Comparison of ENCODE assay signal across 1 cellular context in the genomic region with DNA sequence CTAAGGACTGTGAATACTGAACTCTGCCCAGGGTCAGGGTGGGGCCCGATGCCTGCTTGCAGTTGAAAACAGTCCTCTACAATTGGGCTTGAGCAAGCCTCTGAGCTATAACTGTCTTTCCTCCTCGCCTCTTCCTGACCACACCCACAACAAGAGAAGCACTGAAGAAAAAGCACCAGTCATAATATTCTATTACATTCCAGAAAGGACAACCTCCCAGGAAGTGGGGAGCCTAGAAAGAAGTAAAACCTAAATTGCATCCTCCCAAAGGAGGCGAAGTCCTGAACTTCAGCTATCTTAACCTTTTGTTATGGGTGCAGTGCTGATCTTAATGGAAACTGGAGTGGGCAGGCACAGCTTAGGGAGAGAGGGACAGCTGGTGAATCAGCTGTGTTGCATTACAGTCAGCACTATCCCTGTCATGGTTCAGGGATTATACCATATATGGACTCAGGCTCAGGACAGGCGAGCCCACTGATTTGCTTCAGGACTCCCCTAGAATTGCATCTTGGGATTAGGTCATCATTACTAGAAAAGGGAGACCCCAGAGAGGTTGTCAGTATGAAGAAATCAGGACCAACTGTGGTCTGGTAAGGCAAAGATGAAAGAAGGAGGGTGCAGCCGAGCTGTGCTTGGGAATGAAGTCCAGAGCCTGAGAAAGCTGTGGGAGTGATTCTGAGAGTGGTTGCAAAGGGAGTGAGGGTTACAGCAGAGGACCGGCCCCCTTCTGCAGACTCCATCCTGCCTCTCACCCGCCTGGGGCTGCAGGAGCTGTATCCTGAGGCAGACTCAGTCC.
TF ChIP-seq lines count a peak whose summit lies in the region.

No MANE protein-coding gene starts in this region.

TF ChIP-seq in K562, 482 proteins besides CTCF, POLR2A, EP300 and RAD21 (continued from another document and continues in another):
- TF ChIP-seq, protein P1, sequence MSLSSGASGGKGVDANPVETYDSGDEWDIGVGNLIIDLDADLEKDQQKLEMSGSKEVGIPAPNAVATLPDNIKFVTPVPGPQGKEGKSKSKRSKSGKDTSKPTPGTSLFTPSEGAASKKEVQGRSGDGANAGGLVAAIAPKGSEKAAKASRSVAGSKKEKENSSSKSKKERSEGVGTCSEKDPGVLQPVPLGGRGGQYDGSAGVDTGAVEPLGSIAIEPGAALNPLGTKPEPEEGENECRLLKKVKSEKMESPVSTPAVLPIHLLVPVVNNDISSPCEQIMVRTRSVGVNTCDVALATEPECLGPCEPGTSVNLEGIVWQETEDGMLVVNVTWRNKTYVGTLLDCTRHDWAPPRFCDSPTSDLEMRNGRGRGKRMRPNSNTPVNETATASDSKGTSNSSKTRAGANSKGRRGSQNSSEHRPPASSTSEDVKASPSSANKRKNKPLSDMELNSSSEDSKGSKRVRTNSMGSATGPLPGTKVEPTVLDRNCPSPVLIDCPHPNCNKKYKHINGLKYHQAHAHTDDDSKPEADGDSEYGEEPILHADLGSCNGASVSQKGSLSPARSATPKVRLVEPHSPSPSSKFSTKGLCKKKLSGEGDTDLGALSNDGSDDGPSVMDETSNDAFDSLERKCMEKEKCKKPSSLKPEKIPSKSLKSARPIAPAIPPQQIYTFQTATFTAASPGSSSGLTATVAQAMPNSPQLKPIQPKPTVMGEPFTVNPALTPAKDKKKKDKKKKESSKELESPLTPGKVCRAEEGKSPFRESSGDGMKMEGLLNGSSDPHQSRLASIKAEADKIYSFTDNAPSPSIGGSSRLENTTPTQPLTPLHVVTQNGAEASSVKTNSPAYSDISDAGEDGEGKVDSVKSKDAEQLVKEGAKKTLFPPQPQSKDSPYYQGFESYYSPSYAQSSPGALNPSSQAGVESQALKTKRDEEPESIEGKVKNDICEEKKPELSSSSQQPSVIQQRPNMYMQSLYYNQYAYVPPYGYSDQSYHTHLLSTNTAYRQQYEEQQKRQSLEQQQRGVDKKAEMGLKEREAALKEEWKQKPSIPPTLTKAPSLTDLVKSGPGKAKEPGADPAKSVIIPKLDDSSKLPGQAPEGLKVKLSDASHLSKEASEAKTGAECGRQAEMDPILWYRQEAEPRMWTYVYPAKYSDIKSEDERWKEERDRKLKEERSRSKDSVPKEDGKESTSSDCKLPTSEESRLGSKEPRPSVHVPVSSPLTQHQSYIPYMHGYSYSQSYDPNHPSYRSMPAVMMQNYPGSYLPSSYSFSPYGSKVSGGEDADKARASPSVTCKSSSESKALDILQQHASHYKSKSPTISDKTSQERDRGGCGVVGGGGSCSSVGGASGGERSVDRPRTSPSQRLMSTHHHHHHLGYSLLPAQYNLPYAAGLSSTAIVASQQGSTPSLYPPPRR (CRISPR knock-in tag; IDR thresholded peaks at IDR 0.05; ENCODE audit: borderline replicate concordance): no peak
- TF ChIP-seq SNIP1 (IDR thresholded peaks at IDR 0.05; ENCODE audit: low read depth) (no peak), FOXA1 (IDR thresholded peaks at IDR 0.05; ENCODE audit: borderline replicate concordance) (no peak), HCFC1 (IDR thresholded peaks at IDR 0.05; ENCODE audit: low read depth, low read length) (no peak), SPI1 (IDR thresholded peaks at IDR 0.05; ENCODE audit: borderline replicate concordance, low read depth, low read length) (no peak), SRF (CRISPR knock-in tag; IDR thresholded peaks at IDR 0.05) (peak in 1 of 2 experiments; percentile 89; a peak in 2 of 4 replicates), HDAC6 (IDR thresholded peaks at IDR 0.05; ENCODE audit: low read depth, low read length) (no peak), JUND (IDR thresholded peaks at IDR 0.05; ENCODE audit: borderline replicate concordance, low read depth, low read length) (0 out of 2 replicates have a peak, but pooled peaks have one; percentile 6), JUND (tag; IDR thresholded peaks at IDR 0.05; ENCODE audit: borderline replicate concordance, low read depth, low read length) (no peak), NR3C1 (CRISPR knock-in tag; IDR thresholded peaks at IDR 0.05) (no peak), SNRNP70 (optimal IDR thresholded peaks at IDR 0.05; ENCODE audit: low read depth, low read length) (no peak), SMARCB1 (IDR thresholded peaks at IDR 0.05; ENCODE audit: insufficient read length, low read depth) (no peak), NCOR1 (IDR thresholded peaks at IDR 0.05) (no peak), EHMT2 (IDR thresholded peaks at IDR 0.05) (no peak), PML (IDR thresholded peaks at IDR 0.05; ENCODE audit: low read length) (no peak), MXI1 (IDR thresholded peaks at IDR 0.05; ENCODE audit: low read depth, low read length) (no peak), NFE2 (IDR thresholded peaks at IDR 0.05; ENCODE audit: low read depth) (peak; percentile 68), ZNF589 (CRISPR knock-in tag; IDR thresholded peaks at IDR 0.05; ENCODE audit: low read depth) (0 out of 2 replicates have a peak, but pooled peaks have one; percentile 26), ZNF184 (CRISPR knock-in tag; IDR thresholded peaks at IDR 0.05) (no peak), ZKSCAN8 (CRISPR knock-in tag; IDR thresholded peaks at IDR 0.05) (no peak), ATF7 (IDR thresholded peaks at IDR 0.05) (peak; percentile 39; the same call in 1 of the 2 replicates), KAT8 (IDR thresholded peaks at IDR 0.05; ENCODE audit: low read depth) (no peak), HEY1 (CRISPR knock-in tag; IDR thresholded peaks at IDR 0.05; ENCODE audit: borderline replicate concordance) (no peak), ILF3 (IDR thresholded peaks at IDR 0.05; ENCODE audit: borderline replicate concordance) (no peak), TAL1 (IDR thresholded peaks at IDR 0.05) (no peak), BRD4 (IDR thresholded peaks at IDR 0.05) (no peak), ARID1B (IDR thresholded peaks at IDR 0.05) (no peak), KAT2B (IDR thresholded peaks at IDR 0.05; ENCODE audit: low read depth, low read length) (no peak), ZBTB1 (CRISPR knock-in tag; IDR thresholded peaks at IDR 0.05; ENCODE audit: borderline replicate concordance, low read depth) (no peak), FOXP1 (CRISPR knock-in tag; IDR thresholded peaks at IDR 0.05) (no peak), FOSL1 (tag; conservative IDR thresholded peaks at IDR 0.05) (peak; percentile 66; the same call in 1 of the 2 replicates), ZNF232 (CRISPR knock-in tag; IDR thresholded peaks at IDR 0.05) (no peak)
- TF ChIP-seq, protein P2, sequence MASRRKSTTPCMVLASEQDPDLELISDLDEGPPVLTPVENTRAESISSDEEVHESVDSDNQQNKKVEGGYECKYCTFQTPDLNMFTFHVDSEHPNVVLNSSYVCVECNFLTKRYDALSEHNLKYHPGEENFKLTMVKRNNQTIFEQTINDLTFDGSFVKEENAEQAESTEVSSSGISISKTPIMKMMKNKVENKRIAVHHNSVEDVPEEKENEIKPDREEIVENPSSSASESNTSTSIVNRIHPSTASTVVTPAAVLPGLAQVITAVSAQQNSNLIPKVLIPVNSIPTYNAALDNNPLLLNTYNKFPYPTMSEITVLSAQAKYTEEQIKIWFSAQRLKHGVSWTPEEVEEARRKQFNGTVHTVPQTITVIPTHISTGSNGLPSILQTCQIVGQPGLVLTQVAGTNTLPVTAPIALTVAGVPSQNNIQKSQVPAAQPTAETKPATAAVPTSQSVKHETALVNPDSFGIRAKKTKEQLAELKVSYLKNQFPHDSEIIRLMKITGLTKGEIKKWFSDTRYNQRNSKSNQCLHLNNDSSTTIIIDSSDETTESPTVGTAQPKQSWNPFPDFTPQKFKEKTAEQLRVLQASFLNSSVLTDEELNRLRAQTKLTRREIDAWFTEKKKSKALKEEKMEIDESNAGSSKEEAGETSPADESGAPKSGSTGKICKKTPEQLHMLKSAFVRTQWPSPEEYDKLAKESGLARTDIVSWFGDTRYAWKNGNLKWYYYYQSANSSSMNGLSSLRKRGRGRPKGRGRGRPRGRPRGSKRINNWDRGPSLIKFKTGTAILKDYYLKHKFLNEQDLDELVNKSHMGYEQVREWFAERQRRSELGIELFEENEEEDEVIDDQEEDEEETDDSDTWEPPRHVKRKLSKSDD (conservative IDR thresholded peaks at IDR 0.05; ENCODE audit: low read length): no peak
- TF ChIP-seq, protein P3, sequence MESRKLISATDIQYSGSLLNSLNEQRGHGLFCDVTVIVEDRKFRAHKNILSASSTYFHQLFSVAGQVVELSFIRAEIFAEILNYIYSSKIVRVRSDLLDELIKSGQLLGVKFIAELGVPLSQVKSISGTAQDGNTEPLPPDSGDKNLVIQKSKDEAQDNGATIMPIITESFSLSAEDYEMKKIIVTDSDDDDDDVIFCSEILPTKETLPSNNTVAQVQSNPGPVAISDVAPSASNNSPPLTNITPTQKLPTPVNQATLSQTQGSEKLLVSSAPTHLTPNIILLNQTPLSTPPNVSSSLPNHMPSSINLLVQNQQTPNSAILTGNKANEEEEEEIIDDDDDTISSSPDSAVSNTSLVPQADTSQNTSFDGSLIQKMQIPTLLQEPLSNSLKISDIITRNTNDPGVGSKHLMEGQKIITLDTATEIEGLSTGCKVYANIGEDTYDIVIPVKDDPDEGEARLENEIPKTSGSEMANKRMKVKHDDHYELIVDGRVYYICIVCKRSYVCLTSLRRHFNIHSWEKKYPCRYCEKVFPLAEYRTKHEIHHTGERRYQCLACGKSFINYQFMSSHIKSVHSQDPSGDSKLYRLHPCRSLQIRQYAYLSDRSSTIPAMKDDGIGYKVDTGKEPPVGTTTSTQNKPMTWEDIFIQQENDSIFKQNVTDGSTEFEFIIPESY (CRISPR knock-in tag; IDR thresholded peaks at IDR 0.05): no peak
- TF ChIP-seq, protein P4, sequence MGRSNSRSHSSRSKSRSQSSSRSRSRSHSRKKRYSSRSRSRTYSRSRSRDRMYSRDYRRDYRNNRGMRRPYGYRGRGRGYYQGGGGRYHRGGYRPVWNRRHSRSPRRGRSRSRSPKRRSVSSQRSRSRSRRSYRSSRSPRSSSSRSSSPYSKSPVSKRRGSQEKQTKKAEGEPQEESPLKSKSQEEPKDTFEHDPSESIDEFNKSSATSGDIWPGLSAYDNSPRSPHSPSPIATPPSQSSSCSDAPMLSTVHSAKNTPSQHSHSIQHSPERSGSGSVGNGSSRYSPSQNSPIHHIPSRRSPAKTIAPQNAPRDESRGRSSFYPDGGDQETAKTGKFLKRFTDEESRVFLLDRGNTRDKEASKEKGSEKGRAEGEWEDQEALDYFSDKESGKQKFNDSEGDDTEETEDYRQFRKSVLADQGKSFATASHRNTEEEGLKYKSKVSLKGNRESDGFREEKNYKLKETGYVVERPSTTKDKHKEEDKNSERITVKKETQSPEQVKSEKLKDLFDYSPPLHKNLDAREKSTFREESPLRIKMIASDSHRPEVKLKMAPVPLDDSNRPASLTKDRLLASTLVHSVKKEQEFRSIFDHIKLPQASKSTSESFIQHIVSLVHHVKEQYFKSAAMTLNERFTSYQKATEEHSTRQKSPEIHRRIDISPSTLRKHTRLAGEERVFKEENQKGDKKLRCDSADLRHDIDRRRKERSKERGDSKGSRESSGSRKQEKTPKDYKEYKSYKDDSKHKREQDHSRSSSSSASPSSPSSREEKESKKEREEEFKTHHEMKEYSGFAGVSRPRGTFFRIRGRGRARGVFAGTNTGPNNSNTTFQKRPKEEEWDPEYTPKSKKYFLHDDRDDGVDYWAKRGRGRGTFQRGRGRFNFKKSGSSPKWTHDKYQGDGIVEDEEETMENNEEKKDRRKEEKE (IDR thresholded peaks at IDR 0.05; ENCODE audit: borderline replicate concordance in 1 of 2, control insufficient read depth in 1 of 2, low read depth in 2 of 2, low read length in 1 of 2): no peak
- TF ChIP-seq, protein P5, sequence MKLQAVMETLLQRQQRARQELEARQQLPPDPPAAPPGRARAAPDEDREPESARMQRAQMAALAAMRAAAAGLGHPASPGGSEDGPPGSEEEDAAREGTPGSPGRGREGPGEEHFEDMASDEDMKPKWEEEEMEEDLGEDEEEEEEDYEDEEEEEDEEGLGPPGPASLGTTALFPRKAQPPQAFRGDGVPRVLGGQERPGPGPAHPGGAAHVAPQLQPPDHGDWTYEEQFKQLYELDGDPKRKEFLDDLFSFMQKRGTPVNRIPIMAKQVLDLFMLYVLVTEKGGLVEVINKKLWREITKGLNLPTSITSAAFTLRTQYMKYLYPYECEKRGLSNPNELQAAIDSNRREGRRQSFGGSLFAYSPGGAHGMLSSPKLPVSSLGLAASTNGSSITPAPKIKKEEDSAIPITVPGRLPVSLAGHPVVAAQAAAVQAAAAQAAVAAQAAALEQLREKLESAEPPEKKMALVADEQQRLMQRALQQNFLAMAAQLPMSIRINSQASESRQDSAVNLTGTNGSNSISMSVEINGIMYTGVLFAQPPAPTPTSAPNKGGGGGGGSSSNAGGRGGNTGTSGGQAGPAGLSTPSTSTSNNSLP (IDR thresholded peaks at IDR 0.05; ENCODE audit: borderline replicate concordance, low read depth, low read length): no peak
- TF ChIP-seq, protein P6, sequence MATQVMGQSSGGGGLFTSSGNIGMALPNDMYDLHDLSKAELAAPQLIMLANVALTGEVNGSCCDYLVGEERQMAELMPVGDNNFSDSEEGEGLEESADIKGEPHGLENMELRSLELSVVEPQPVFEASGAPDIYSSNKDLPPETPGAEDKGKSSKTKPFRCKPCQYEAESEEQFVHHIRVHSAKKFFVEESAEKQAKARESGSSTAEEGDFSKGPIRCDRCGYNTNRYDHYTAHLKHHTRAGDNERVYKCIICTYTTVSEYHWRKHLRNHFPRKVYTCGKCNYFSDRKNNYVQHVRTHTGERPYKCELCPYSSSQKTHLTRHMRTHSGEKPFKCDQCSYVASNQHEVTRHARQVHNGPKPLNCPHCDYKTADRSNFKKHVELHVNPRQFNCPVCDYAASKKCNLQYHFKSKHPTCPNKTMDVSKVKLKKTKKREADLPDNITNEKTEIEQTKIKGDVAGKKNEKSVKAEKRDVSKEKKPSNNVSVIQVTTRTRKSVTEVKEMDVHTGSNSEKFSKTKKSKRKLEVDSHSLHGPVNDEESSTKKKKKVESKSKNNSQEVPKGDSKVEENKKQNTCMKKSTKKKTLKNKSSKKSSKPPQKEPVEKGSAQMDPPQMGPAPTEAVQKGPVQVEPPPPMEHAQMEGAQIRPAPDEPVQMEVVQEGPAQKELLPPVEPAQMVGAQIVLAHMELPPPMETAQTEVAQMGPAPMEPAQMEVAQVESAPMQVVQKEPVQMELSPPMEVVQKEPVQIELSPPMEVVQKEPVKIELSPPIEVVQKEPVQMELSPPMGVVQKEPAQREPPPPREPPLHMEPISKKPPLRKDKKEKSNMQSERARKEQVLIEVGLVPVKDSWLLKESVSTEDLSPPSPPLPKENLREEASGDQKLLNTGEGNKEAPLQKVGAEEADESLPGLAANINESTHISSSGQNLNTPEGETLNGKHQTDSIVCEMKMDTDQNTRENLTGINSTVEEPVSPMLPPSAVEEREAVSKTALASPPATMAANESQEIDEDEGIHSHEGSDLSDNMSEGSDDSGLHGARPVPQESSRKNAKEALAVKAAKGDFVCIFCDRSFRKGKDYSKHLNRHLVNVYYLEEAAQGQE (CRISPR knock-in tag; IDR thresholded peaks at IDR 0.05; ENCODE audit: low read depth): no peak
- TF ChIP-seq, protein P7, sequence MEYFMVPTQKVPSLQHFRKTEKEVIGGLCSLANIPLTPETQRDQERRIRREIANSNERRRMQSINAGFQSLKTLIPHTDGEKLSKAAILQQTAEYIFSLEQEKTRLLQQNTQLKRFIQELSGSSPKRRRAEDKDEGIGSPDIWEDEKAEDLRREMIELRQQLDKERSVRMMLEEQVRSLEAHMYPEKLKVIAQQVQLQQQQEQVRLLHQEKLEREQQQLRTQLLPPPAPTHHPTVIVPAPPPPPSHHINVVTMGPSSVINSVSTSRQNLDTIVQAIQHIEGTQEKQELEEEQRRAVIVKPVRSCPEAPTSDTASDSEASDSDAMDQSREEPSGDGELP (CRISPR knock-in tag; IDR thresholded peaks at IDR 0.05; ENCODE audit: borderline replicate concordance): peak; percentile 82
